In the genomic region with DNA sequence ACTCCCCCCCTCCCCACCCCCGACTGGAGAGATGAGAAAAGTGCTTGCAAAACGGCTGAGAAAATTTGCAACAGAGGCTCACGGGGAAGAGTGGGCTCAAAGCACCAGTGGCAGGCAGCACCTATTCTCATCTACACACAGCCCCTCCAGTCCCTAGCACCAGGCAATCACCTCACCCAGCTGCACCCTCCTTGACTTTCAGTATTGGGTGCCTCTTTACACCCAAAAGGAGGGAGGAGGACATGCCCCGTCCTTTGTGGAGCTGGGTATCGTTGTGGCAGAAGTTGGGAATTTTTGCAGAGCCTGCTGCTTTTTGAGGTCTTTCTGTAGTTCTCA, we compare ENCODE assay signal across 11 cellular contexts.
A peak's percentile ranks its signal among the peaks of the same experiment; 100 is the strongest.
DNase-seq lines count a peak whose midpoint lies in the region; ATAC-seq and TF ChIP-seq lines count a peak whose summit lies in the region.
"Had no signal": no experiment of that assay in that cellular context is flagged by ENCODE, and none has a peak within 500 bp of the region (broad histone marks: within the 10 kb centered on the region; RNA-seq: fewer than 3 reads in every experiment).

No MANE protein-coding gene starts in this region.

- WGBS in neuronal stem cell (ENCODE audit: extremely low coverage in 2 of 2, insufficient read length in 2 of 2, insufficient replicate concordance in 1 of 2), 2 donors: no CpG with 5 or more reads among the region's 5 CpGs

- H2BK5ac ChIP-seq in neuronal stem cell (ENCODE audit: low read length): no peak overlapping the region

- CTCF ChIA-PET in MCF 10A (lab: Yijun Ruan, JAX): no interaction called here
- CTCF ChIA-PET in activated naive CD4-positive, alpha-beta T cell treated with anti-CD3 and anti-CD28 coated beads, Interleukin-2, amount 10 ng/mL, durations not matched to agents 7 days and 5 days (lab: Charles Lee): no interaction called here

- H3K36me3 ChIP-seq in neuronal stem cell (replicated peaks in 1 of 2; ENCODE audit: control insufficient read depth in 2 of 2, insufficient read depth in 2 of 2, low read length in 2 of 2) (no peaks in the 10 kb centered on the region), gastrocnemius medialis (no peaks in the 10 kb centered on the region)

- H3K23ac ChIP-seq in neuronal stem cell (ENCODE audit: low read depth, low read length, poor library complexity): no peak overlapping the region

- no peak overlapping the region for H4K91ac ChIP-seq in neuronal stem cell (ENCODE audit: low read depth, low read length, poor library complexity)

- no peak overlapping the region for H2BK120ac ChIP-seq in neuronal stem cell (ENCODE audit: low read depth, low read length)

- no peak overlapping the region for H2AK5ac ChIP-seq in neuronal stem cell (ENCODE audit: low read depth, low read length)

- H3K9ac ChIP-seq in neuronal stem cell (ENCODE audit: low read depth, low read length, poor library complexity): no peak overlapping the region

- H3K79me1 ChIP-seq in neuronal stem cell (ENCODE audit: low read depth, low read length): no peaks in the 10 kb centered on the region

- H2BK15ac ChIP-seq in neuronal stem cell (ENCODE audit: low read length): no peak overlapping the region

- TF ChIP-seq CTCF in MCF 10A (IDR thresholded peaks at IDR 0.05; ENCODE audit: unreplicated experiment): no peak
- no peak for TF ChIP-seq CTCF in gastrocnemius medialis (IDR thresholded peaks at IDR 0.05 in 4 of 5, conservative IDR thresholded peaks at IDR 0.05 in 1 of 5)

- DNase-seq in neuronal stem cell (ENCODE audit: low spot score): no peak
- no peak for DNase-seq in MCF 10A (ENCODE audit: unreplicated experiment)
- DNase-seq in activated naive CD4-positive, alpha-beta T cell treated with anti-CD3 and anti-CD28 coated beads, Interleukin-2, amount 10 ng/mL, durations not matched to agents 7 days and 5 days: no peak
- DNase-seq in NK-92 (lab: John Stamatoyannopoulos, UW; ENCODE audit: unreplicated experiment): no peak
- DNase-seq in gastrocnemius medialis: no peak
- DNase-seq: NCI-H1092 treated with DMSO at 0.1 percent for 48 hours, psoas muscle had no signal

- no peak overlapping the region for H3K4me3 Mint-ChIP-seq in MCF 10A (ENCODE audit: unreplicated experiment)
- H3K4me3 Mint-ChIP-seq in activated naive CD4-positive, alpha-beta T cell treated with anti-CD3 and anti-CD28 coated beads, Interleukin-2, amount 10 ng/mL, durations not matched to agents 7 days and 5 days: no peak overlapping the region

- POLR2A ChIA-PET in MCF 10A (lab: Yijun Ruan, JAX): interaction anchor here (0.7 to 1.3 kb wide), 2 partner anchors 138 to 526 kb away, joined by 3 read pairs; no protein-coding TSS in a partner anchor

- no peak overlapping the region for H3K4me2 ChIP-seq in neuronal stem cell (ENCODE audit: insufficient read depth, low read length, poor library complexity, severe bottlenecking)

- no peaks in the 10 kb centered on the region for H3K36me3 Mint-ChIP-seq in MCF 10A (ENCODE audit: insufficient read depth, unreplicated experiment)
- no peaks in the 10 kb centered on the region for H3K36me3 Mint-ChIP-seq in activated naive CD4-positive, alpha-beta T cell treated with anti-CD3 and anti-CD28 coated beads, Interleukin-2, amount 10 ng/mL, durations not matched to agents 7 days and 5 days

- peak overlapping the region; percentile 21 for H3K14ac ChIP-seq in neuronal stem cell (ENCODE audit: low read length)

- H2AFZ ChIP-seq in neuronal stem cell (ENCODE audit: low read length): no peak overlapping the region

- BruUV-seq in MCF 10A (replicated peaks; lab: Mats Ljungman, UMichigan): no TSS peak

- TF ChIP-seq POLR2A in gastrocnemius medialis (IDR thresholded peaks at IDR 0.05): no peak

- no peaks in the 10 kb centered on the region for H3K27me3 Mint-ChIP-seq in MCF 10A (ENCODE audit: insufficient read depth, unreplicated experiment)
- peaks cover 45% of the 10 kb centered on the region for H3K27me3 Mint-ChIP-seq in activated naive CD4-positive, alpha-beta T cell treated with anti-CD3 and anti-CD28 coated beads, Interleukin-2, amount 10 ng/mL, durations not matched to agents 7 days and 5 days

- H3K27ac ChIP-seq in neuronal stem cell (replicated peaks; ENCODE audit: low read length) (no peak overlapping the region), gastrocnemius medialis (no peak overlapping the region)
- H3K27ac ChIP-seq: psoas muscle had no signal

- H3K9me3 ChIP-seq in neuronal stem cell (replicated peaks in 1 of 2; ENCODE audit: control insufficient read depth in 2 of 2, insufficient read depth in 1 of 2, low read depth in 1 of 2, low read length in 2 of 2) (no peaks in the 10 kb centered on the region), gastrocnemius medialis (no peaks in the 10 kb centered on the region)
- H3K9me3 ChIP-seq: psoas muscle had no signal

- peaks cover 9% of the 10 kb centered on the region for H3K4me1 Mint-ChIP-seq in MCF 10A (ENCODE audit: insufficient read depth, unreplicated experiment)
- H3K4me1 Mint-ChIP-seq in activated naive CD4-positive, alpha-beta T cell treated with anti-CD3 and anti-CD28 coated beads, Interleukin-2, amount 10 ng/mL, durations not matched to agents 7 days and 5 days: peaks cover 24% of the 10 kb centered on the region

- peak; percentile 23 for ATAC-seq in GM19351 (IDR thresholded peaks at IDR 0.05; ENCODE audit: unreplicated experiment)
- ATAC-seq in HG02588 (IDR thresholded peaks at IDR 0.05; ENCODE audit: unreplicated experiment): peak; percentile 17
- peak; percentile 10 for ATAC-seq in HG03460 (IDR thresholded peaks at IDR 0.05; ENCODE audit: unreplicated experiment)
- ATAC-seq in gastrocnemius medialis: no peak
- ATAC-seq: left colon, psoas muscle had no signal

- H3K27me3 ChIP-seq in neuronal stem cell (ENCODE audit: control insufficient read depth in 3 of 3, insufficient read depth in 3 of 3, low read depth in 1 of 3, low read length in 3 of 3): peaks cover 0 to 16% (median 2%) of the 10 kb centered on the region in 3 experiments
- H3K27me3 ChIP-seq in gastrocnemius medialis: peaks cover 4 to 25% (median 11%) of the 10 kb centered on the region in 3 donors

- no peak overlapping the region for H2BK12ac ChIP-seq in neuronal stem cell (ENCODE audit: low read length)

- no peaks in the 10 kb centered on the region for H3K9me3 Mint-ChIP-seq in MCF 10A (ENCODE audit: unreplicated experiment)
- no peaks in the 10 kb centered on the region for H3K9me3 Mint-ChIP-seq in activated naive CD4-positive, alpha-beta T cell treated with anti-CD3 and anti-CD28 coated beads, Interleukin-2, amount 10 ng/mL, durations not matched to agents 7 days and 5 days

- no peak overlapping the region for H3K4me3 ChIP-seq in neuronal stem cell (ENCODE audit: low read length in 2 of 2)
- no peak overlapping the region for H3K4me3 ChIP-seq in gastrocnemius medialis
- H3K4me3 ChIP-seq: psoas muscle had no signal

- H3K18ac ChIP-seq in neuronal stem cell (ENCODE audit: low read length): no peak overlapping the region

- in situ Hi-C loops in gastrocnemius medialis (cut with MboI; ENCODE audit: low sequenced_read_pairs in 4 of 4): no loop called here

- H3K27ac Mint-ChIP-seq in MCF 10A (ENCODE audit: low read depth, unreplicated experiment): no peak overlapping the region
- no peak overlapping the region for H3K27ac Mint-ChIP-seq in activated naive CD4-positive, alpha-beta T cell treated with anti-CD3 and anti-CD28 coated beads, Interleukin-2, amount 10 ng/mL, durations not matched to agents 7 days and 5 days

- H4K8ac ChIP-seq in neuronal stem cell (ENCODE audit: low read depth, low read length): no peak overlapping the region

- no peak overlapping the region for H3K4ac ChIP-seq in neuronal stem cell (ENCODE audit: low read length)

- H3K4me1 ChIP-seq in neuronal stem cell (ENCODE audit: control insufficient read depth in 2 of 2, insufficient read depth in 1 of 2, low read depth in 1 of 2, low read length in 2 of 2) (peaks cover 0 to 5% of the 10 kb centered on the region in 2 donors), gastrocnemius medialis (no peaks in the 10 kb centered on the region)
- H3K4me1 ChIP-seq: psoas muscle had no signal

- intact Hi-C loops in MCF 10A (cut with micrococcal nuclease) (no loop called here), gastrocnemius medialis (cut with DNase I; ENCODE audit: low total_unique reads) (no loop called here)

Comparison
In these comparisons a context has a peak if more than half of its experiments do, and no peak if none do; other contexts are left out.
1. ATAC-seq: peak in GM19351 (single experiment), HG02588 (single experiment) and HG03460 (single experiment); none in gastrocnemius medialis (0 of 2).